Comparison of ENCODE assay signal across 7 cellular contexts in genomic region chr3:29335438-29335837, GRCh38. TPM values are rescaled to one million over a fixed set of nuclear protein-coding genes. Genes with fewer than 3 reads are reported as not detected.
DNase-seq lines count a peak whose midpoint lies in the region; ATAC-seq and TF ChIP-seq lines count a peak whose summit lies in the region.

No MANE protein-coding gene starts in this region.

- ATAC-seq in Panc1 (peak; percentile 95), GM21576 (IDR thresholded peaks at IDR 0.05; ENCODE audit: unreplicated experiment) (no peak), HG02840 (IDR thresholded peaks at IDR 0.05; ENCODE audit: low FRiP score, unreplicated experiment) (no peak)

- H3K4me1 ChIP-seq in Panc1 (ENCODE audit: control insufficient read depth, insufficient read depth, low read length) (no peaks in the 10 kb centered on the region; the same call in 1 of the 2 replicates), neuronal stem cell (ENCODE audit: control insufficient read depth in 2 of 2, insufficient read depth in 1 of 2, low read depth in 1 of 2, low read length in 2 of 2) (peaks cover 0 to 4% of the 10 kb centered on the region in 2 donors)

- WGBS in neuronal stem cell (ENCODE audit: extremely low coverage in 2 of 2, insufficient read length in 2 of 2, insufficient replicate concordance in 1 of 2), 2 donors, result no CpG with 5 or more reads among the region's 6 CpGs

- no TSS peak for BruUV-seq in Panc1 (replicated peaks; lab: Mats Ljungman, UMichigan)

- peaks cover 91% of the 10 kb centered on the region for H3K4me1 Mint-ChIP-seq in HFFc6 (ENCODE audit: low read depth)

- H3K27me3 Mint-ChIP-seq in HFFc6 (ENCODE audit: insufficient read depth), result no peaks in the 10 kb centered on the region; the same call in 1 of the 2 replicates

- H2BK120ac ChIP-seq in neuronal stem cell (ENCODE audit: low read depth, low read length), result no peak overlapping the region

- peak overlapping the region; percentile 88 for H3K4me3 Mint-ChIP-seq in HFFc6

- H2BK5ac ChIP-seq in neuronal stem cell (ENCODE audit: low read length), result no peak overlapping the region

- H3K9ac ChIP-seq in neuronal stem cell (ENCODE audit: low read depth, low read length, poor library complexity), result no peak overlapping the region

- H3K27me3 ChIP-seq in Panc1 (ENCODE audit: control insufficient read depth, insufficient read depth, low read length) (no peaks in the 10 kb centered on the region), neuronal stem cell (ENCODE audit: control insufficient read depth in 3 of 3, insufficient read depth in 3 of 3, low read depth in 1 of 3, low read length in 3 of 3) (no peaks in the 10 kb centered on the region)

- no peaks in the 10 kb centered on the region for H3K36me3 Mint-ChIP-seq in HFFc6 (ENCODE audit: low read depth)

- peak overlapping the region; percentile 95 for H3K27ac Mint-ChIP-seq in HFFc6

- no peak overlapping the region for H2BK12ac ChIP-seq in neuronal stem cell (ENCODE audit: low read length)

- 0 out of 2 replicates have a peak overlapping the region, but pooled peaks have one; percentile 3 for H3K27ac ChIP-seq in Panc1 (ENCODE audit: low read length)
- no peak overlapping the region for H3K27ac ChIP-seq in neuronal stem cell (replicated peaks; ENCODE audit: low read length)

- no peak overlapping the region for H2AK5ac ChIP-seq in neuronal stem cell (ENCODE audit: low read depth, low read length)

- no peak overlapping the region for H3K4ac ChIP-seq in neuronal stem cell (ENCODE audit: low read length)

- H3K9me3 ChIP-seq in Panc1 (ENCODE audit: control insufficient read depth, insufficient read depth, low read depth, low read length) (no peaks in the 10 kb centered on the region), neuronal stem cell (replicated peaks in 1 of 2; ENCODE audit: control insufficient read depth in 2 of 2, insufficient read depth in 1 of 2, low read depth in 1 of 2, low read length in 2 of 2) (no peaks in the 10 kb centered on the region)

- in situ Hi-C loops in Panc1 (cut with HindIII; ENCODE audit: low pct_unique_long_range_greater_than_20kb, low sequenced_read_pairs), result no loop called here

- H4K91ac ChIP-seq in neuronal stem cell (ENCODE audit: low read depth, low read length, poor library complexity), result no peak overlapping the region

- intact Hi-C loops in Panc1 (cut with micrococcal nuclease; ENCODE audit: unreplicated experiment), result no loop called here

- H3K23ac ChIP-seq in neuronal stem cell (ENCODE audit: low read depth, low read length, poor library complexity), result no peak overlapping the region

- H3K79me1 ChIP-seq in neuronal stem cell (ENCODE audit: low read depth, low read length), result no peaks in the 10 kb centered on the region

- POLR2A ChIA-PET in Panc1 (lab: Charles Lee), result no interaction called here

- DNase-seq in HFFc6 (peak; percentile 94), Panc1 (ENCODE audit: low read depth, low spot score) (no peak), fibroblast of gingiva (ENCODE audit: low read depth) (peak; percentile 98), neuronal stem cell (ENCODE audit: low spot score) (peak; percentile 6), NOMO-1 (lab: John Stamatoyannopoulos, UW; ENCODE audit: unreplicated experiment in 2 of 2) (no peak)

- TF ChIP-seq CTCF in HFFc6 (IDR thresholded peaks at IDR 0.05) (no peak), Panc1 (IDR thresholded peaks at IDR 0.05) (no peak)

- H3K4me3 ChIP-seq in Panc1 (ENCODE audit: low read depth in 2 of 2, low read length in 2 of 2), result peak overlapping the region; percentile 21 to 29; a peak in 2 of 4 replicates
- no peak overlapping the region for H3K4me3 ChIP-seq in neuronal stem cell (ENCODE audit: low read length in 2 of 2)

- H3K18ac ChIP-seq in neuronal stem cell (ENCODE audit: low read length), result no peak overlapping the region

- H2AFZ ChIP-seq in neuronal stem cell (ENCODE audit: low read length), result peak overlapping the region; percentile 76

- H3K9me3 Mint-ChIP-seq in HFFc6, result no peaks in the 10 kb centered on the region

- H4K8ac ChIP-seq in neuronal stem cell (ENCODE audit: low read depth, low read length), result no peak overlapping the region

- CTCF ChIA-PET in Panc1 (lab: Charles Lee), result no interaction called here

- H2BK15ac ChIP-seq in neuronal stem cell (ENCODE audit: low read length), result no peak overlapping the region

- H3K36me3 ChIP-seq in Panc1 (ENCODE audit: control insufficient read depth, insufficient read depth, low read length) (no peaks in the 10 kb centered on the region), neuronal stem cell (replicated peaks in 1 of 2; ENCODE audit: control insufficient read depth in 2 of 2, insufficient read depth in 2 of 2, low read length in 2 of 2) (no peaks in the 10 kb centered on the region)

- H3K4me2 ChIP-seq in neuronal stem cell (ENCODE audit: insufficient read depth, low read length, poor library complexity, severe bottlenecking), result no peak overlapping the region

- H3K14ac ChIP-seq in neuronal stem cell (ENCODE audit: low read length), result no peak overlapping the region

RNA-seq across cellular contexts. Expression of gene RBMS3, which starts 54.6 kb away (rescaled TPM):
- 10 to 100 TPM; 22.8 to 46.9 (median 39.4) TPM for total RNA-seq in HFFc6 (2021; fragmentation: NEBNext Ultra II Directional; extraction: Animal tissue kit (Norgen Biotek cat#: 25700))
- total RNA-seq in Panc1 (2021; ENCODE audit: unreplicated experiment), result 1.1 TPM
- polyA plus RNA-seq in Panc1 (2012; ENCODE audit: insufficient read length), result 0.57 TPM
- polyA plus RNA-seq in neuronal stem cell (2013, experiment 1 of 2), result 0.45 TPM
- polyA plus RNA-seq in neuronal stem cell (2013, experiment 2 of 2), result 0.61 TPM

Comparison
In these comparisons a context has a peak if more than half of its experiments do, and no peak if none do; other contexts are left out.
1. DNase-seq: peak in HFFc6 (single experiment), fibroblast of gingiva (single experiment) and neuronal stem cell (single experiment); none in Panc1 (single experiment) and NOMO-1 (0 of 2).
2. H3K4me3 ChIP-seq: peak in Panc1 (2 of 2); none in neuronal stem cell (0 of 2).
3. RNA of gene RBMS3, which starts 54.6 kb away (total RNA-seq): 22.8 to 46.9 TPM in HFFc6; 1.1 TPM in Panc1 (single experiment); every median in the first group is over 10 times any median in the second.